In genomic region chr11:96235725-96236124, GRCh38 we compare ENCODE assay signal across 8 cellular contexts.
DNase-seq lines count a peak whose midpoint lies in the region; ATAC-seq and TF ChIP-seq lines count a peak whose summit lies in the region.

No MANE protein-coding gene starts in this region.

- peak overlapping the region; percentile 74 for H3K4me3 Mint-ChIP-seq in activated T-helper 1 cell treated with anti-CD3 and anti-CD28 coated beads, Interleukin-12 subunit alpha, Interleukin-12 subunit beta, Interleukin-2, Interleukin-4 antibody, amounts not matched to agents 30 ng/mL and 10 ng/mL and 1 ng/mL, durations not matched to agents 14 hours and 24 hours and 36 hours
- no peak overlapping the region for H3K4me3 Mint-ChIP-seq in progenitor cell of endocrine pancreas (ENCODE audit: low read depth)

- H3K9me3 Mint-ChIP-seq in activated T-helper 1 cell treated with anti-CD3 and anti-CD28 coated beads, Interleukin-12 subunit alpha, Interleukin-12 subunit beta, Interleukin-2, Interleukin-4 antibody, amounts not matched to agents 30 ng/mL and 10 ng/mL and 1 ng/mL, durations not matched to agents 14 hours and 24 hours and 36 hours = no peaks in the 10 kb centered on the region
- no peaks in the 10 kb centered on the region for H3K9me3 Mint-ChIP-seq in progenitor cell of endocrine pancreas (ENCODE audit: low read depth)

- H3K27ac Mint-ChIP-seq in activated T-helper 1 cell treated with anti-CD3 and anti-CD28 coated beads, Interleukin-12 subunit alpha, Interleukin-12 subunit beta, Interleukin-2, Interleukin-4 antibody, amounts not matched to agents 30 ng/mL and 10 ng/mL and 1 ng/mL, durations not matched to agents 14 hours and 24 hours and 36 hours = peak overlapping the region; percentile 93
- no peak overlapping the region for H3K27ac Mint-ChIP-seq in progenitor cell of endocrine pancreas

- peaks cover 14% of the 10 kb centered on the region for H3K4me1 Mint-ChIP-seq in activated T-helper 1 cell treated with anti-CD3 and anti-CD28 coated beads, Interleukin-12 subunit alpha, Interleukin-12 subunit beta, Interleukin-2, Interleukin-4 antibody, amounts not matched to agents 30 ng/mL and 10 ng/mL and 1 ng/mL, durations not matched to agents 14 hours and 24 hours and 36 hours (ENCODE audit: low read depth)
- peaks cover 14% of the 10 kb centered on the region for H3K4me1 Mint-ChIP-seq in progenitor cell of endocrine pancreas (ENCODE audit: low read depth)

- TF ChIP-seq CTCF in progenitor cell of endocrine pancreas (IDR thresholded peaks at IDR 0.05; ENCODE audit: unreplicated experiment) (no peak), GM10266 (IDR thresholded peaks at IDR 0.05; ENCODE audit: control insufficient read depth, insufficient read depth, low read depth, missing control alignments) (no peak)

- DNase-seq in activated T-helper 1 cell treated with anti-CD3 and anti-CD28 coated beads, Interleukin-12 subunit alpha, Interleukin-12 subunit beta, Interleukin-2, Interleukin-4 antibody, amounts not matched to agents 30 ng/mL and 10 ng/mL and 1 ng/mL, durations not matched to agents 14 hours and 24 hours and 36 hours (ENCODE audit: low spot score) = peak; percentile 56
- peak; percentile 74 for DNase-seq in stimulated activated CD4-positive, alpha-beta T cell treated with anti-CD3 and anti-CD28 coated beads, Interleukin-4, amount 100 ng/mL, for 24 hours
- DNase-seq in progenitor cell of endocrine pancreas (ENCODE audit: low spot score, unreplicated experiment) (no peak), GM10266 (ENCODE audit: extremely low spot score) (no peak), NOMO-1 treated with dmso at 0.1 percent for 144 hours (lab: John Stamatoyannopoulos, UW; ENCODE audit: unreplicated experiment) (no peak), NCI-H1930 (lab: John Stamatoyannopoulos, UW) (no peak)

- intact Hi-C loops in activated T-helper 1 cell treated with anti-CD3 and anti-CD28 coated beads, Interleukin-12 subunit alpha, Interleukin-12 subunit beta, Interleukin-2, Interleukin-4 antibody, amounts not matched to agents 30 ng/mL and 10 ng/mL and 1 ng/mL, durations not matched to agents 14 hours and 24 hours and 36 hours (cut with micrococcal nuclease) = loop anchor here (1.0 to 5.0 kb wide), 10 partner anchors 19 to 223 kb away; partner anchors contain the start of gene MAML2

- H3K36me3 Mint-ChIP-seq in activated T-helper 1 cell treated with anti-CD3 and anti-CD28 coated beads, Interleukin-12 subunit alpha, Interleukin-12 subunit beta, Interleukin-2, Interleukin-4 antibody, amounts not matched to agents 30 ng/mL and 10 ng/mL and 1 ng/mL, durations not matched to agents 14 hours and 24 hours and 36 hours (ENCODE audit: low read depth) = peaks cover 9% of the 10 kb centered on the region
- H3K36me3 Mint-ChIP-seq in progenitor cell of endocrine pancreas (ENCODE audit: insufficient read depth) = peaks cover 6% of the 10 kb centered on the region

- H3K27me3 Mint-ChIP-seq in activated T-helper 1 cell treated with anti-CD3 and anti-CD28 coated beads, Interleukin-12 subunit alpha, Interleukin-12 subunit beta, Interleukin-2, Interleukin-4 antibody, amounts not matched to agents 30 ng/mL and 10 ng/mL and 1 ng/mL, durations not matched to agents 14 hours and 24 hours and 36 hours (ENCODE audit: insufficient read depth) = no peaks in the 10 kb centered on the region
- no peaks in the 10 kb centered on the region for H3K27me3 Mint-ChIP-seq in progenitor cell of endocrine pancreas

- ATAC-seq in GM19035 (IDR thresholded peaks at IDR 0.05; ENCODE audit: unreplicated experiment) (peak; percentile 96), HG02870 (IDR thresholded peaks at IDR 0.05; ENCODE audit: unreplicated experiment) (peak; percentile 99)

Comparison
In these comparisons a context has a peak if more than half of its experiments do, and no peak if none do; other contexts are left out.
1. DNase-seq: peak in activated T-helper 1 cell treated with anti-CD3 and anti-CD28 coated beads, Interleukin-12 subunit alpha, Interleukin-12 subunit beta, Interleukin-2, Interleukin-4 antibody, amounts not matched to agents 30 ng/mL and 10 ng/mL and 1 ng/mL, durations not matched to agents 14 hours and 24 hours and 36 hours (single experiment) and stimulated activated CD4-positive, alpha-beta T cell treated with anti-CD3 and anti-CD28 coated beads, Interleukin-4, amount 100 ng/mL, for 24 hours (single experiment); none in progenitor cell of endocrine pancreas (single experiment), GM10266 (single experiment), NOMO-1 treated with dmso at 0.1 percent for 144 hours (single experiment) and NCI-H1930 (0 of 2).